8 cellular contexts compared by ENCODE assay signal in the genomic region with DNA sequence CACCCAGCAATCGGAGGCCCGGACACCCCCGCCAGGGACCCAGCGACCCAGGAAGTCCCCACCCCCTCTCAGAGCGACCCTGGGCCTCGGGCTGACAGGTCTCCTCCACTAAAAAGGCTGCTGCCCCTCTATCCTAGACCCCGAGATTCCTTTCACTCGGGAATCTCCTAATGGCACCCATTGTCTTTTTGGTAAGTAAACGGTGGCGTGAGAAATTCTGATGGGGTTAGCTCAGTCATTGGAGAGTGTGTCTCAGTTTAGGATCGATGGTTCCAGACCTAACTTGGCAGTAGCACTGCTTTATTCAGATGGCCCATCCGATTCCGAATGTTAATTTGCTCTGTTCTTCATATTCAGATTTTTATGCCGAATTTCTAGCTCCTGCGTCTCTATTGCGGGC.
DNase-seq lines count a peak whose midpoint lies in the region; ATAC-seq, FAIRE-seq and TF ChIP-seq lines count a peak whose summit lies in the region.
"Not testable (repeated sequence)": the region's sequence is repeated elsewhere in the genome, so short reads cannot be mapped to it uniquely, and the experiment has no call there.

No MANE protein-coding gene starts in this region.

- not testable (repeated sequence) for H3K27ac Mint-ChIP-seq in GM23338; astrocyte (ENCODE audit: unreplicated experiment); endodermal cell; glutamatergic neuron (ENCODE audit: unreplicated experiment)

- ATAC-seq in GM23338 (peak; percentile 24; the same call in 2 of the 3 replicates), pancreas (peak in 3 of 4 donors; percentile 19 to 28 (median 24))
- ATAC-seq in thoracic aorta (ENCODE audit: insufficient number of reproducible peaks, low FRiP score, low read depth), result not testable (repeated sequence)

- not testable (repeated sequence) for H3K9me3 Mint-ChIP-seq in GM23338; astrocyte (ENCODE audit: unreplicated experiment); endodermal cell; glutamatergic neuron (ENCODE audit: unreplicated experiment)

- not testable (repeated sequence) for H3F3A ChIP-seq in GM23338 (replicated peaks; ENCODE audit: low read depth)

- peak overlapping the region; percentile 65 for H3K4me3 ChIP-seq in GM23338
- H3K4me3 ChIP-seq in WI38 (ENCODE audit: low read depth, low read length), result peak overlapping the region; percentile 17; the same call in 1 of the 2 replicates
- H3K4me3 ChIP-seq in astrocyte (ENCODE audit: insufficient read depth, low read depth, low read length), result peak overlapping the region; percentile 5
- not testable (repeated sequence) for H3K4me3 ChIP-seq in endodermal cell (ENCODE audit: low read length); pancreas
- H3K4me3 ChIP-seq in iPS-20b (ENCODE audit: low read length), result peak overlapping the region; percentile 64
- peak overlapping the region; percentile 65 for H3K4me3 ChIP-seq in thoracic aorta

- not testable (repeated sequence) for TF ChIP-seq CTCF in GM23338 (conservative IDR thresholded peaks at IDR 0.05; ENCODE audit: low read depth in 2 of 2); WI38 (IDR thresholded peaks at IDR 0.05; ENCODE audit: low read depth, low read length); astrocyte (IDR thresholded peaks at IDR 0.05; ENCODE audit: insufficient read depth, low read depth, low read length); endodermal cell (conservative IDR thresholded peaks at IDR 0.05); glutamatergic neuron (IDR thresholded peaks at IDR 0.05; ENCODE audit: partially characterized antibody, unreplicated experiment); pancreas (IDR thresholded peaks at IDR 0.05); thoracic aorta (IDR thresholded peaks at IDR 0.05)

- H3K4me1 ChIP-seq in GM23338 (ENCODE audit: insufficient read depth); astrocyte (ENCODE audit: insufficient read depth, low read length); endodermal cell (ENCODE audit: control insufficient read depth, insufficient read depth, low read length); iPS-20b (ENCODE audit: insufficient read depth, low read length); pancreas; thoracic aorta (ENCODE audit: control insufficient read depth in 1 of 2, low read depth in 2 of 2): not testable (repeated sequence)

- H3K27me3 Mint-ChIP-seq in GM23338 (ENCODE audit: insufficient read depth, low read depth, poor library complexity); astrocyte (ENCODE audit: low read depth, unreplicated experiment); endodermal cell (ENCODE audit: insufficient read depth); glutamatergic neuron (ENCODE audit: unreplicated experiment): not testable (repeated sequence)

- peaks cover 11% of the 10 kb centered on the region for H3K27me3 ChIP-seq in GM23338 (ENCODE audit: insufficient read depth)
- H3K27me3 ChIP-seq in astrocyte (ENCODE audit: insufficient read depth, low read length); endodermal cell (ENCODE audit: control insufficient read depth, insufficient read depth, low read length, poor library complexity, severe bottlenecking); pancreas; thoracic aorta (replicated peaks; ENCODE audit: insufficient read depth): not testable (repeated sequence)
- peaks cover 10% of the 10 kb centered on the region for H3K27me3 ChIP-seq in iPS-20b (ENCODE audit: insufficient read depth, low read length)

- not testable (repeated sequence) for H3K9me2 ChIP-seq in GM23338 (ENCODE audit: insufficient read depth)

- H3K27ac ChIP-seq in GM23338 (ENCODE audit: low read depth); astrocyte (ENCODE audit: low read depth, low read length); endodermal cell (ENCODE audit: low read depth, low read length); iPS-20b (ENCODE audit: low read length); pancreas; thoracic aorta: not testable (repeated sequence)

- H3K4me2 ChIP-seq in GM23338 (peak overlapping the region; percentile 74), astrocyte (ENCODE audit: low read length) (peak overlapping the region; percentile 75)

- not testable (repeated sequence) for H2AFZ ChIP-seq in GM23338; astrocyte (ENCODE audit: low read depth, low read length)

- intact Hi-C loops in pancreas (cut with DNase I), result not testable (repeated sequence)

- not testable (repeated sequence) for FAIRE-seq in astrocyte (lab: Jason Lieb, UNC); pancreas (lab: Jason Lieb, UNC)

- peak overlapping the region; percentile 57 for H3K9ac ChIP-seq in astrocyte (ENCODE audit: low read length)
- H3K9ac ChIP-seq in endodermal cell (ENCODE audit: extremely low read depth, low read length, poor library complexity, severe bottlenecking), result not testable (repeated sequence)
- peak overlapping the region; percentile 58 for H3K9ac ChIP-seq in iPS-20b (ENCODE audit: low read depth, low read length)

- H3K36me3 ChIP-seq in GM23338 (ENCODE audit: insufficient read depth); astrocyte (ENCODE audit: insufficient read depth, low read length); endodermal cell (ENCODE audit: control insufficient read depth, insufficient read depth, low read length); iPS-20b (ENCODE audit: insufficient read depth, low read depth, low read length); pancreas; thoracic aorta: not testable (repeated sequence)

- DNase-seq in GM23338 (ENCODE audit: low spot score); astrocyte (ENCODE audit: low read depth); endodermal cell; glutamatergic neuron; pancreas; thoracic aorta (ENCODE audit: low spot score): not testable (repeated sequence)

- not testable (repeated sequence) for H3K79me2 ChIP-seq in GM23338 (replicated peaks; ENCODE audit: insufficient read depth); astrocyte (ENCODE audit: insufficient read depth, low read length)

- not testable (repeated sequence) for H3K9me3 ChIP-seq in astrocyte (ENCODE audit: insufficient read depth, low read depth, low read length); endodermal cell (ENCODE audit: control insufficient read depth, low read length); iPS-20b (ENCODE audit: insufficient read depth, low read depth, low read length); pancreas; thoracic aorta

- H3K36me3 Mint-ChIP-seq in GM23338 (ENCODE audit: low read depth); astrocyte (ENCODE audit: low read depth, unreplicated experiment); endodermal cell (ENCODE audit: low read depth); glutamatergic neuron (ENCODE audit: unreplicated experiment): not testable (repeated sequence)

- peak overlapping the region; percentile 83 for H3K4me3 Mint-ChIP-seq in GM23338
- H3K4me3 Mint-ChIP-seq in astrocyte (ENCODE audit: unreplicated experiment), result not testable (repeated sequence)
- H3K4me3 Mint-ChIP-seq in endodermal cell, result peak overlapping the region; percentile 54
- peak overlapping the region; percentile 52 for H3K4me3 Mint-ChIP-seq in glutamatergic neuron (ENCODE audit: unreplicated experiment)

- WGBS in endodermal cell (ENCODE audit: insufficient coverage in 1 of 2, insufficient read length in 1 of 2), 2 experiments, result 13 to 40% methylated on average over 2 to 9 of the region's 16 CpGs
- 5 to 8% methylated on average over 11 to 12 of the region's 16 CpGs for WGBS in pancreas, 2 donors

- H4K20me1 ChIP-seq in GM23338 (replicated peaks; ENCODE audit: insufficient read depth); astrocyte (ENCODE audit: insufficient read depth, low read length): not testable (repeated sequence)

- not testable (repeated sequence) for H3K4me1 Mint-ChIP-seq in GM23338; astrocyte (ENCODE audit: low read depth, unreplicated experiment); endodermal cell; glutamatergic neuron (ENCODE audit: low read depth, unreplicated experiment)
